In the genomic region with DNA sequence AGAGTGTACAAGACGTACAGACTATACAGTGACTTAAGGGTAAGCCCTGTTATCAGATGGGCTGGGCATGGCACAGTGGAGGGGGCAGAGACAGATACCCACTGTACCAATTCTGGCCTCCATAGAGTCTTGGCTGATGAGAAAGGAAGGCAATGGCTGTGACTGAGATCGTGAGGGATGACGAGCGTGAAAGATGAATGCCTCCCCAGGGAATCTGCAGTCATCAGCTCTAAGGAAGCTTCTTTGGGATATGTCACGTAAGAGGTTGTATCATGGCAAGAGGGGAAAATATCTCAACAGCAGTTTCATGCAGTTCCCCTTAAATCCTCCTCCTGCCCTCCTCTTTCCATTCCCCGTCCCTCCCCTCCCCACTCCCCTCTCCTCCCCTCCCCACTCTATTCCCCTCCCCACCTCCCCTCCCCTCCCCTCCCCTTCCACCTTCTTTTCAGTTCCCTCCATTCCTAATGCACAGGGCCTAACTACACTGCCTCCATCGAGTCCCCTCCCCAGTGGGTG, we compare ENCODE assay signal across 5 cellular contexts.
"Had no signal": no experiment of that assay in that cellular context is flagged by ENCODE, and none has a peak within 500 bp of the region (broad histone marks: within the 10 kb centered on the region; RNA-seq: fewer than 3 reads in every experiment).

No MANE protein-coding gene starts in this region.

- H3K27ac ChIP-seq: cardiac muscle cell, neutrophil, tibial nerve had no signal

- H3K27me3 ChIP-seq: cardiac muscle cell had no signal

- H3K4me3 ChIP-seq: cardiac muscle cell, heart right ventricle, tibial nerve had no signal

- FAIRE-seq: TTC549 had no signal

- H3K9me3 ChIP-seq: heart right ventricle, neutrophil, tibial nerve had no signal

- H3K36me3 ChIP-seq: cardiac muscle cell, heart right ventricle, neutrophil, tibial nerve had no signal
